27 cellular contexts compared by ENCODE assay signal in the genomic region with DNA sequence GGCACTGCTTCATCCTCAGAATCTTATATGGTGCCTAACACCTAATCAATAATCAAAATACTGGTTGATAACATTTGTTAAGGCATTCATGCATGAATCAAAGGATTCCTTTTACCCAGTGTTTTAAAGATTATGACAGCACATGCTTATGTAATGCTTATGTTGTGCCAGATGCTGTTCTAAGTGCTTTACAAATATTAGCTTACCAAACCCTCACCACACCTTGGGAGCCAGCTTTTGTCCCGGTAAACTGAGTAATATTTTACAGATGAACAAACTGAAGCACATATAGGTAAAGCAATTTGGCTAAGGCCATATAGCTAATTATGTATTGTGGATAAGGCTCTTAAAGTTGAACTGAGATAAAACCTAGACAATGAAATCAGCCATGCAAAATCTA.
DNase-seq lines count a peak whose midpoint lies in the region; ATAC-seq and TF ChIP-seq lines count a peak whose summit lies in the region.
"Had no signal": no experiment of that assay in that cellular context is flagged by ENCODE, and none has a peak within 500 bp of the region (broad histone marks: within the 10 kb centered on the region; RNA-seq: fewer than 3 reads in every experiment).

No MANE protein-coding gene starts in this region.

- POLR2A ChIA-PET in activated CD8-positive, alpha-beta T cell treated with anti-CD3 and anti-CD28 coated beads for 36 hours (lab: Charles Lee): no interaction called here
- POLR2A ChIA-PET in WTC11 (lab: Charles Lee): no interaction called here

- intact Hi-C loops in activated CD8-positive, alpha-beta T cell treated with anti-CD3 and anti-CD28 coated beads for 36 hours (cut with micrococcal nuclease): no loop called here

- no peak overlapping the region for H3K27ac Mint-ChIP-seq in activated CD8-positive, alpha-beta T cell treated with anti-CD3 and anti-CD28 coated beads for 36 hours
- no peak overlapping the region for H3K27ac Mint-ChIP-seq in WTC11
- H3K27ac Mint-ChIP-seq: activated naive CD8-positive, alpha-beta T cell treated with anti-CD3 and anti-CD28 coated beads, Interleukin-2, amount 50 U/mL, for 24 hours; activated T-cell treated with anti-CD3 and anti-CD28 coated beads, Interleukin-2, amount 50 U/mL, for 72 hours; T-helper 1 cell treated with Interleukin-12 subunit alpha and Interleukin-12 subunit beta and Interleukin-4 antibody, amounts not matched to agents 30 μg/mL and 1 μg/mL, for 36 hours had no signal

- no peaks in the 10 kb centered on the region for H3K27me3 ChIP-seq in MG63
- no peaks in the 10 kb centered on the region for H3K27me3 ChIP-seq in brain microvascular endothelial cell (replicated peaks)
- H3K27me3 ChIP-seq: BLaER1, ovary, suprapubic skin had no signal

- no peaks in the 10 kb centered on the region for H3K36me3 Mint-ChIP-seq in activated CD8-positive, alpha-beta T cell treated with anti-CD3 and anti-CD28 coated beads for 36 hours (ENCODE audit: low read depth)
- H3K36me3 Mint-ChIP-seq in WTC11: peaks cover 5% of the 10 kb centered on the region

- no peaks in the 10 kb centered on the region for H3K4me1 Mint-ChIP-seq in activated CD8-positive, alpha-beta T cell treated with anti-CD3 and anti-CD28 coated beads for 36 hours (ENCODE audit: low read depth)
- no peaks in the 10 kb centered on the region for H3K4me1 Mint-ChIP-seq in WTC11
- H3K4me1 Mint-ChIP-seq: activated naive CD8-positive, alpha-beta T cell treated with anti-CD3 and anti-CD28 coated beads, Interleukin-2, amount 50 U/mL, for 24 hours had no signal

- no peaks in the 10 kb centered on the region for H3K36me3 ChIP-seq in MG63
- H3K36me3 ChIP-seq in brain microvascular endothelial cell (replicated peaks): no peaks in the 10 kb centered on the region
- H3K36me3 ChIP-seq: BLaER1, ovary, suprapubic skin had no signal

- H3K4me3 Mint-ChIP-seq in activated CD8-positive, alpha-beta T cell treated with anti-CD3 and anti-CD28 coated beads for 36 hours: no peak overlapping the region
- no peak overlapping the region for H3K4me3 Mint-ChIP-seq in WTC11
- H3K4me3 Mint-ChIP-seq: activated naive CD8-positive, alpha-beta T cell treated with anti-CD3 and anti-CD28 coated beads, Interleukin-2, amount 50 U/mL, for 24 hours; activated T-cell treated with anti-CD3 and anti-CD28 coated beads, Interleukin-2, amount 50 U/mL, for 72 hours; T-helper 1 cell treated with Interleukin-12 subunit alpha and Interleukin-12 subunit beta and Interleukin-4 antibody, amounts not matched to agents 30 μg/mL and 1 μg/mL, for 36 hours had no signal

- no peaks in the 10 kb centered on the region for H3K27me3 Mint-ChIP-seq in activated CD8-positive, alpha-beta T cell treated with anti-CD3 and anti-CD28 coated beads for 36 hours
- H3K27me3 Mint-ChIP-seq in WTC11 (ENCODE audit: low read depth): no peaks in the 10 kb centered on the region
- H3K27me3 Mint-ChIP-seq: activated naive CD8-positive, alpha-beta T cell treated with anti-CD3 and anti-CD28 coated beads, Interleukin-2, amount 50 U/mL, for 24 hours had no signal

- DNase-seq in DMS53 (lab: John Stamatoyannopoulos, UW) (peak; percentile 87), NCI-H1417 (lab: John Stamatoyannopoulos, UW) (peak in 2 of 3 experiments; percentile 54 to 88), NCI-H345 treated with DMSO at 0.1 percent for 48 hours (lab: John Stamatoyannopoulos, UW; ENCODE audit: unreplicated experiment) (peak; percentile 49), SHP77 treated with DMSO at 0.1 percent for 48 hours (lab: John Stamatoyannopoulos, UW) (peak; percentile 60), WTC11 (ENCODE audit: low spot score) (no peak), MG63 (no peak), brain microvascular endothelial cell (no peak)
- no peak for DNase-seq in activated CD8-positive, alpha-beta T cell treated with anti-CD3 and anti-CD28 coated beads for 36 hours
- DNase-seq: activated CD4-positive, alpha-beta T cell treated with anti-CD3 and anti-CD28 coated beads, Interleukin-2, amount 50 U/mL, for 4 hours; activated naive CD4-positive, alpha-beta T cell; activated naive CD8-positive, alpha-beta T cell treated with anti-CD3 and anti-CD28 coated beads, Interleukin-2, amount 50 U/mL, for 24 hours; activated T-cell treated with anti-CD3 and anti-CD28 coated beads, Interleukin-2, amount 50 U/mL, for 72 hours; Caco-2; central memory CD4-positive, alpha-beta T cell; cortex of kidney; effector memory CD4-positive, alpha-beta T cell; H7; hypothalamus; Karpas-422; NCI-H526 treated with DMSO at 0.1 percent for 48 hours; ovary; SK-N-SH; stimulated activated naive CD4-positive, alpha-beta T cell treated with Interleukin-2 at 50 U/mL for 16 hours had no signal

- no peak for ATAC-seq in activated CD8-positive, alpha-beta T cell treated with anti-CD3 and anti-CD28 coated beads for 36 hours
- no peak for ATAC-seq in WTC11
- ATAC-seq: activated naive CD8-positive, alpha-beta T cell treated with anti-CD3 and anti-CD28 coated beads, Interleukin-2, amount 50 U/mL, for 24 hours; activated T-cell treated with anti-CD3 and anti-CD28 coated beads, Interleukin-2, amount 50 U/mL, for 72 hours had no signal

- in situ Hi-C loops in brain microvascular endothelial cell (cut with HindIII; ENCODE audit: low pct_ligation_motif_present, low sequenced_read_pairs): no loop called here

- H3K4me3 ChIP-seq in MG63: no peak overlapping the region
- H3K4me3 ChIP-seq in brain microvascular endothelial cell (ENCODE audit: low read depth, low read length): no peak overlapping the region
- H3K4me3 ChIP-seq: BLaER1, ovary, suprapubic skin had no signal

- H3K27ac ChIP-seq in brain microvascular endothelial cell: no peak overlapping the region
- H3K27ac ChIP-seq: BLaER1, ovary, RWPE1, suprapubic skin had no signal

- no peak for TF ChIP-seq CTCF in activated CD8-positive, alpha-beta T cell treated with anti-CD3 and anti-CD28 coated beads for 36 hours (IDR thresholded peaks at IDR 0.05)
- TF ChIP-seq CTCF in WTC11 (IDR thresholded peaks at IDR 0.05) (no peak), brain microvascular endothelial cell (IDR thresholded peaks at IDR 0.05; ENCODE audit: low read depth, low read length, missing control alignments) (no peak)

- CTCF ChIA-PET in activated CD8-positive, alpha-beta T cell treated with anti-CD3 and anti-CD28 coated beads for 36 hours (lab: Charles Lee): no interaction called here
- CTCF ChIA-PET in WTC11 (lab: Charles Lee): no interaction called here

- peaks cover 5% of the 10 kb centered on the region for H3K9me3 Mint-ChIP-seq in activated CD8-positive, alpha-beta T cell treated with anti-CD3 and anti-CD28 coated beads for 36 hours
- H3K9me3 Mint-ChIP-seq in WTC11: peaks cover 14% of the 10 kb centered on the region
- H3K9me3 Mint-ChIP-seq: T-helper 1 cell treated with Interleukin-12 subunit alpha and Interleukin-12 subunit beta and Interleukin-4 antibody, amounts not matched to agents 30 μg/mL and 1 μg/mL, for 36 hours had no signal

- H3K9me3 ChIP-seq in MG63: no peaks in the 10 kb centered on the region
- H3K9me3 ChIP-seq: Caco-2, ovary, SK-N-SH had no signal

TF ChIP-seq in WTC11, 78 proteins besides CTCF, POLR2A, EP300 and RAD21 (continues in another document):
- TF ChIP-seq KAT7 (CRISPR knock-in tag; IDR thresholded peaks at IDR 0.05; ENCODE audit: borderline replicate concordance) (no peak), PRRX2 (CRISPR knock-in tag; IDR thresholded peaks at IDR 0.05) (no peak), GTF2I (CRISPR knock-in tag; conservative IDR thresholded peaks at IDR 0.05) (no peak), GRHL2 (CRISPR knock-in tag; IDR thresholded peaks at IDR 0.05; ENCODE audit: insufficient replicate concordance, severe bottlenecking) (no peak)
- TF ChIP-seq, protein P1, sequence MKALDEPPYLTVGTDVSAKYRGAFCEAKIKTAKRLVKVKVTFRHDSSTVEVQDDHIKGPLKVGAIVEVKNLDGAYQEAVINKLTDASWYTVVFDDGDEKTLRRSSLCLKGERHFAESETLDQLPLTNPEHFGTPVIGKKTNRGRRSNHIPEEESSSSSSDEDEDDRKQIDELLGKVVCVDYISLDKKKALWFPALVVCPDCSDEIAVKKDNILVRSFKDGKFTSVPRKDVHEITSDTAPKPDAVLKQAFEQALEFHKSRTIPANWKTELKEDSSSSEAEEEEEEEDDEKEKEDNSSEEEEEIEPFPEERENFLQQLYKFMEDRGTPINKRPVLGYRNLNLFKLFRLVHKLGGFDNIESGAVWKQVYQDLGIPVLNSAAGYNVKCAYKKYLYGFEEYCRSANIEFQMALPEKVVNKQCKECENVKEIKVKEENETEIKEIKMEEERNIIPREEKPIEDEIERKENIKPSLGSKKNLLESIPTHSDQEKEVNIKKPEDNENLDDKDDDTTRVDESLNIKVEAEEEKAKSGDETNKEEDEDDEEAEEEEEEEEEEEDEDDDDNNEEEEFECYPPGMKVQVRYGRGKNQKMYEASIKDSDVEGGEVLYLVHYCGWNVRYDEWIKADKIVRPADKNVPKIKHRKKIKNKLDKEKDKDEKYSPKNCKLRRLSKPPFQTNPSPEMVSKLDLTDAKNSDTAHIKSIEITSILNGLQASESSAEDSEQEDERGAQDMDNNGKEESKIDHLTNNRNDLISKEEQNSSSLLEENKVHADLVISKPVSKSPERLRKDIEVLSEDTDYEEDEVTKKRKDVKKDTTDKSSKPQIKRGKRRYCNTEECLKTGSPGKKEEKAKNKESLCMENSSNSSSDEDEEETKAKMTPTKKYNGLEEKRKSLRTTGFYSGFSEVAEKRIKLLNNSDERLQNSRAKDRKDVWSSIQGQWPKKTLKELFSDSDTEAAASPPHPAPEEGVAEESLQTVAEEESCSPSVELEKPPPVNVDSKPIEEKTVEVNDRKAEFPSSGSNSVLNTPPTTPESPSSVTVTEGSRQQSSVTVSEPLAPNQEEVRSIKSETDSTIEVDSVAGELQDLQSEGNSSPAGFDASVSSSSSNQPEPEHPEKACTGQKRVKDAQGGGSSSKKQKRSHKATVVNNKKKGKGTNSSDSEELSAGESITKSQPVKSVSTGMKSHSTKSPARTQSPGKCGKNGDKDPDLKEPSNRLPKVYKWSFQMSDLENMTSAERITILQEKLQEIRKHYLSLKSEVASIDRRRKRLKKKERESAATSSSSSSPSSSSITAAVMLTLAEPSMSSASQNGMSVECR (CRISPR knock-in tag; IDR thresholded peaks at IDR 0.05; ENCODE audit: borderline replicate concordance): no peak
- TF ChIP-seq, protein P2, sequence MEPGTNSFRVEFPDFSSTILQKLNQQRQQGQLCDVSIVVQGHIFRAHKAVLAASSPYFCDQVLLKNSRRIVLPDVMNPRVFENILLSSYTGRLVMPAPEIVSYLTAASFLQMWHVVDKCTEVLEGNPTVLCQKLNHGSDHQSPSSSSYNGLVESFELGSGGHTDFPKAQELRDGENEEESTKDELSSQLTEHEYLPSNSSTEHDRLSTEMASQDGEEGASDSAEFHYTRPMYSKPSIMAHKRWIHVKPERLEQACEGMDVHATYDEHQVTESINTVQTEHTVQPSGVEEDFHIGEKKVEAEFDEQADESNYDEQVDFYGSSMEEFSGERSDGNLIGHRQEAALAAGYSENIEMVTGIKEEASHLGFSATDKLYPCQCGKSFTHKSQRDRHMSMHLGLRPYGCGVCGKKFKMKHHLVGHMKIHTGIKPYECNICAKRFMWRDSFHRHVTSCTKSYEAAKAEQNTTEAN (CRISPR knock-in tag; IDR thresholded peaks at IDR 0.05): no peak

Comparison
In these comparisons a context has a peak if more than half of its experiments do, and no peak if none do; other contexts are left out.
1. DNase-seq: peak in DMS53 (single experiment), NCI-H1417 (2 of 3), NCI-H345 treated with DMSO at 0.1 percent for 48 hours (single experiment) and SHP77 treated with DMSO at 0.1 percent for 48 hours (single experiment); none in activated CD8-positive, alpha-beta T cell treated with anti-CD3 and anti-CD28 coated beads for 36 hours (single experiment), WTC11 (single experiment), MG63 (single experiment) and brain microvascular endothelial cell (single experiment).